Comparison of ENCODE assay signal across 3 cellular contexts in genomic region chr1:40679165-40679953, GRCh38.
A peak's percentile ranks its signal among the peaks of the same experiment; 100 is the strongest.
TF ChIP-seq lines count a peak whose summit lies in the region.

No MANE protein-coding gene starts in this region.

TF ChIP-seq in HCT116, 20 proteins besides CTCF, POLR2A, EP300 and RAD21:
- TF ChIP-seq TCF7L2 (IDR thresholded peaks at IDR 0.05; ENCODE audit: borderline replicate concordance, extremely low read depth, insufficient read depth, insufficient read length) (no peak), FOSL1 (IDR thresholded peaks at IDR 0.05; ENCODE audit: low read depth) (no peak), ELF1 (IDR thresholded peaks at IDR 0.05; ENCODE audit: borderline replicate concordance, low read depth) (no peak), CEBPB (IDR thresholded peaks at IDR 0.05; ENCODE audit: low read depth) (no peak), SP1 (IDR thresholded peaks at IDR 0.05; ENCODE audit: low read depth) (no peak), EGR1 (IDR thresholded peaks at IDR 0.05; ENCODE audit: low read depth) (no peak)

TF ChIP-seq in Ishikawa, 13 proteins besides CTCF, POLR2A, EP300 and RAD21:
- TF ChIP-seq CREB1 (IDR thresholded peaks at IDR 0.05; ENCODE audit: low read depth) (no peak), USF1 (IDR thresholded peaks at IDR 0.05) (peak; percentile 46)

TF ChIP-seq in K562, 482 proteins besides CTCF, POLR2A, EP300 and RAD21:
- TF ChIP-seq SMARCA4 (IDR thresholded peaks at IDR 0.05) (no peak), PKNOX1 (IDR thresholded peaks at IDR 0.05) (no peak), ELF1 (tag; IDR thresholded peaks at IDR 0.05) (no peak), XRCC5 (IDR thresholded peaks at IDR 0.05; ENCODE audit: low read depth, low read length) (no peak), NFYB (IDR thresholded peaks at IDR 0.05; ENCODE audit: extremely low read depth, insufficient read length) (peak; percentile 29)
